In the genomic region with DNA sequence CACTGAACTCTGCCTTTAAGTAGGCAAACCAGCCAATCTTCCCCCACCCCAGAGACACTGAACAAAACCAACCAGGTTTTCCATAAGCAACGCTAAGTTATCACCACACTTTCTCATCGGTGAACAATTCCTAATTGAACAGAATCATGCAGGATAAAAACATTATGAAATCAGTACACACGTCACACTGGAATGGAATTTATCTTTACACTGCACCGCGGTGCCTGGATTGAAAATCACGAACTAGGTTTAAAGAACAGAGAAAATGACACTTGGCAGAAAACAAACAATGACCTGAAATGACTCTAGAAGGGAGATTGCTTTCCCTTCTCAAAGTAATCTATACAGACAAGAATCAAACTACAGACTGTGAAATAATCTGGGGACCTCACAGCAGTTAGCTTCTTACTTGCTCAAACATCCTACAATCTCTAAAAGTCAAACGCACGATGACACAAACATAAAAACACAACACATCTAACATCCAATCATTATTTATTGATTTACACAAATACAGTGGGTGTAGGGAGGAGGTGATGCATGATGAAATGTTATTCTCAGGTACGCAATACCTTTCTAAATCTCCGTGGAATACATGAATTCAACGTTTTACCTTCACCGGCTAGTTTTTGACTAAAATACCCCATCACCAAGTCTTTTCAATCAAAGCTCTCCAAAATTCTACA, we compare ENCODE assay signal across 8 cellular contexts. TPM values are rescaled to one million over a fixed set of nuclear protein-coding genes. Genes with fewer than 3 reads are reported as not detected.
DNase-seq lines count a peak whose midpoint lies in the region; ATAC-seq and TF ChIP-seq lines count a peak whose summit lies in the region.

No MANE protein-coding gene starts in this region.

- no peaks in the 10 kb centered on the region for H3K9me3 Mint-ChIP-seq in endothelial cell (ENCODE audit: unreplicated experiment)

- no peak for TF ChIP-seq POLR2A in Peyer's patch (IDR thresholded peaks at IDR 0.05)

- peaks cover 7% of the 10 kb centered on the region for H3K27me3 Mint-ChIP-seq in endothelial cell (ENCODE audit: unreplicated experiment)

- H3K27ac Mint-ChIP-seq in endothelial cell (ENCODE audit: unreplicated experiment), result peak overlapping the region; percentile 95

- TF ChIP-seq CTCF in Peyer's patch (IDR thresholded peaks at IDR 0.05) (no peak), endothelial cell (IDR thresholded peaks at IDR 0.05; ENCODE audit: unreplicated experiment) (no peak), neutrophil (IDR thresholded peaks at IDR 0.05) (no peak)

- H3K4me1 ChIP-seq in ES-I3 (ENCODE audit: insufficient read depth, low read length) (no peaks in the 10 kb centered on the region), Peyer's patch (peaks cover 0 to 17% (median 0%) of the 10 kb centered on the region in 4 donors), neutrophil (ENCODE audit: control insufficient read depth in 1 of 2, insufficient read depth in 1 of 2, low read depth in 1 of 2, low read length in 1 of 2) (peaks cover 32 to 38% of the 10 kb centered on the region in 2 experiments)

- H3K4me3 ChIP-seq in Peyer's patch, result peak overlapping the region; percentile 53 to 95 (median 77)
- peak overlapping the region; percentile 93 to 99 for H3K4me3 ChIP-seq in neutrophil (ENCODE audit: low read depth in 1 of 2, low read length in 1 of 2)

- H3K36me3 Mint-ChIP-seq in endothelial cell (ENCODE audit: low read depth, unreplicated experiment), result peaks cover 16% of the 10 kb centered on the region

- H3K27ac ChIP-seq in Peyer's patch (peak overlapping the region; percentile 85 to 93 (median 91)), neutrophil (peak overlapping the region; percentile 97)

- H3K9me3 ChIP-seq in ES-I3 (ENCODE audit: control insufficient read depth, insufficient read depth, low read length) (no peaks in the 10 kb centered on the region), Peyer's patch (no peaks in the 10 kb centered on the region), neutrophil (no peaks in the 10 kb centered on the region)

- DNase-seq in Peyer's patch, result no peak
- no peak for DNase-seq in endothelial cell (ENCODE audit: low spot score)
- DNase-seq in NK-92 treated with Interleukin-12 subunit alpha and Interleukin-12 subunit beta, amount 100 ng/mL, for 24 hours (lab: John Stamatoyannopoulos, UW), result no peak
- no peak for DNase-seq in NCI-H748 (lab: John Stamatoyannopoulos, UW; ENCODE audit: unreplicated experiment)

- ATAC-seq in HG03521 (IDR thresholded peaks at IDR 0.05; ENCODE audit: unreplicated experiment) (no peak), HG03135 (IDR thresholded peaks at IDR 0.05; ENCODE audit: unreplicated experiment) (no peak)

- H3K36me3 ChIP-seq in ES-I3 (ENCODE audit: insufficient read depth, low read length), result no peaks in the 10 kb centered on the region
- H3K36me3 ChIP-seq in Peyer's patch, result no peaks in the 10 kb centered on the region
- H3K36me3 ChIP-seq in neutrophil, result peaks cover 10% of the 10 kb centered on the region

- no peaks in the 10 kb centered on the region for H3K27me3 ChIP-seq in Peyer's patch
- no peaks in the 10 kb centered on the region for H3K27me3 ChIP-seq in neutrophil

- H3K4me3 Mint-ChIP-seq in endothelial cell (ENCODE audit: unreplicated experiment), result peak overlapping the region; percentile 95

- peaks cover 27% of the 10 kb centered on the region for H3K4me1 Mint-ChIP-seq in endothelial cell (ENCODE audit: unreplicated experiment)

- peak overlapping the region; percentile 79 for H3K9ac ChIP-seq in ES-I3 (ENCODE audit: low read depth, low read length)

RNA-seq across cellular contexts. Expression of gene EIF4G3, which starts 1.9 kb away (rescaled TPM):
- total RNA-seq in Peyer's patch, result 100 to 1,000 TPM in 1 of 4 donors, 10 to 100 TPM in 3; 56.6 to 131 (median 70.8) TPM
- 87.6 TPM for total RNA-seq in endothelial cell (ENCODE audit: unreplicated experiment)
